15 cellular contexts compared by ENCODE assay signal in the genomic region with DNA sequence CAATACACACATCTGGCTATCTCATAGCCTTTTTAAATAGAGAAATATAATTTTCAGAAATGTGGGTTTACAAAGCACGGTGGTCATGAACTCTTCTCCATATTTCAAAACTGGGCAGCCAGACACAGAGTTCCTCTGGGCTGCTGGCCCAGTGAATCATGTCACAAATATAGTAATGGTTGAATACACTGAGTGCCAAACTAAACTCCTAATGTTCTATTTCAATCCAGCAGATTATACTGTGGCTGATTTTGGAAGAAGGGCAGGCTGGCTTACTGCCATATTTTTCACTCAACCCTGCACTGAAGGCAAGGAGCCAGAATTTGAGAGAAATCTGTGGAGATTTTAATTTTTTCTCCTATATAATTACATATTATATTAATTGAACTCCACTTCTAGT. TPM values are rescaled to one million over a fixed set of nuclear protein-coding genes. Genes with fewer than 3 reads are reported as not detected.
DNase-seq lines count a peak whose midpoint lies in the region; ATAC-seq lines count a peak whose summit lies in the region.
"Had no signal": no experiment of that assay in that cellular context is flagged by ENCODE, and none has a peak within 500 bp of the region (broad histone marks: within the 10 kb centered on the region; RNA-seq: fewer than 3 reads in every experiment).

No MANE protein-coding gene starts in this region.

- WGBS in right cardiac atrium, result 11% methylated on average over 1 of the region's 1 CpG

- no peak overlapping the region for H3K27ac ChIP-seq in right cardiac atrium (ENCODE audit: low read length)
- peak overlapping the region; percentile 86 for H3K27ac ChIP-seq in subcutaneous abdominal adipose tissue (ENCODE audit: low read depth, low read length)
- H3K27ac ChIP-seq: 22Rv1, C4-2B had no signal

- peak; percentile 97 to 99 for ATAC-seq in right cardiac atrium
- ATAC-seq in HG02852 (IDR thresholded peaks at IDR 0.05; ENCODE audit: unreplicated experiment), result no peak
- ATAC-seq: stimulated activated naive CD8-positive, alpha-beta T cell treated with anti-CD3 and anti-CD28 coated beads, Interleukin-15, amount 100 ng/mL, for 72 hours had no signal

- no peak overlapping the region for H3K4me3 ChIP-seq in right cardiac atrium (ENCODE audit: low read length)
- no peak overlapping the region for H3K4me3 ChIP-seq in subcutaneous abdominal adipose tissue (ENCODE audit: low read depth in 1 of 5, low read length in 5 of 5)

- H3K9me3 ChIP-seq in right cardiac atrium (ENCODE audit: control insufficient read depth, low read length), result no peaks in the 10 kb centered on the region
- no peaks in the 10 kb centered on the region for H3K9me3 ChIP-seq in subcutaneous abdominal adipose tissue (ENCODE audit: control insufficient read depth in 5 of 5, low read length in 5 of 5)

- H3K36me3 ChIP-seq in subcutaneous abdominal adipose tissue (ENCODE audit: control insufficient read depth in 5 of 5, insufficient read depth in 5 of 5, low read length in 5 of 5), result no peaks in the 10 kb centered on the region

- intact Hi-C loops in right cardiac atrium (cut with DNase I), result no loop called here

- H3K9ac ChIP-seq in subcutaneous abdominal adipose tissue (ENCODE audit: low read length in 5 of 5), result no peak overlapping the region

- H3K27me3 ChIP-seq in right cardiac atrium (ENCODE audit: control insufficient read depth, insufficient read depth) (no peaks in the 10 kb centered on the region), subcutaneous abdominal adipose tissue (ENCODE audit: control insufficient read depth in 5 of 5, insufficient read depth in 4 of 5, low read length in 5 of 5) (no peaks in the 10 kb centered on the region)

- DNase-seq in DMS 273 (lab: John Stamatoyannopoulos, UW; ENCODE audit: unreplicated experiment) (peak; percentile 17), DMS 273 treated with DMSO at 0.1 percent for 48 hours (lab: John Stamatoyannopoulos, UW) (no peak), cerebellar cortex (ENCODE audit: low spot score) (peak; percentile 68), right cardiac atrium (peak; percentile 49 to 74 (median 70)), HuH-7.5 (ENCODE audit: low spot score) (no peak), iPS-NIHi7 (ENCODE audit: extremely low spot score) (no peak)
- DNase-seq: NCI-H510A; stimulated activated CD4-positive, alpha-beta T cell treated with anti-CD3 and anti-CD28 coated beads, Interleukin-12 subunit alpha, Interleukin-12 subunit beta, amount 100 ng/mL, for 4 hours; stimulated activated naive CD8-positive, alpha-beta T cell treated with anti-CD3 and anti-CD28 coated beads, Interleukin-15, amount 100 ng/mL, for 72 hours had no signal

- no peaks in the 10 kb centered on the region for H3K4me1 ChIP-seq in right cardiac atrium (ENCODE audit: control insufficient read depth, insufficient read depth, low read length)
- H3K4me1 ChIP-seq in subcutaneous abdominal adipose tissue (ENCODE audit: control insufficient read depth in 5 of 5, insufficient read depth in 5 of 5, low read length in 5 of 5), result peaks cover 0 to 15% (median 6%) of the 10 kb centered on the region in 5 donors

RNA-seq across cellular contexts. Expression of a gene that starts 17.1 kb away (rescaled TPM):
- not detected for total RNA-seq in right cardiac atrium
- not detected for polyA plus RNA-seq in right cardiac atrium
- total RNA-seq: activated T-helper 2 cell treated with anti-CD3 and anti-CD28 coated beads, Interferon-gamma antibody, Interleukin-2, Interleukin-4, amounts not matched to agents 10 μg/mL and 5 μg/mL and 100 μg/mL, durations not matched to agents 14 hours and 24 hours and 36 hours; omental fat pad had no signal

RNA-seq across cellular contexts. Expression of a gene that starts 23.6 kb away (rescaled TPM):
- not detected for total RNA-seq in right cardiac atrium
- polyA plus RNA-seq in right cardiac atrium, result not detected
- total RNA-seq: activated T-helper 2 cell treated with anti-CD3 and anti-CD28 coated beads, Interferon-gamma antibody, Interleukin-2, Interleukin-4, amounts not matched to agents 10 μg/mL and 5 μg/mL and 100 μg/mL, durations not matched to agents 14 hours and 24 hours and 36 hours; omental fat pad had no signal

RNA-seq across cellular contexts. Expression of a gene that starts 30.2 kb away (rescaled TPM):
- total RNA-seq in right cardiac atrium, result not detected
- not detected for polyA plus RNA-seq in right cardiac atrium
- total RNA-seq: activated T-helper 2 cell treated with anti-CD3 and anti-CD28 coated beads, Interferon-gamma antibody, Interleukin-2, Interleukin-4, amounts not matched to agents 10 μg/mL and 5 μg/mL and 100 μg/mL, durations not matched to agents 14 hours and 24 hours and 36 hours; omental fat pad had no signal

RNA-seq across cellular contexts. Expression of a gene that starts 36.8 kb away (rescaled TPM):
- not detected for total RNA-seq in right cardiac atrium
- polyA plus RNA-seq in right cardiac atrium, result not detected
- total RNA-seq: activated T-helper 2 cell treated with anti-CD3 and anti-CD28 coated beads, Interferon-gamma antibody, Interleukin-2, Interleukin-4, amounts not matched to agents 10 μg/mL and 5 μg/mL and 100 μg/mL, durations not matched to agents 14 hours and 24 hours and 36 hours; omental fat pad had no signal

RNA-seq across cellular contexts. Expression of a gene that starts 43.3 kb away (rescaled TPM):
- total RNA-seq in right cardiac atrium, result not detected
- not detected for polyA plus RNA-seq in right cardiac atrium
- total RNA-seq: activated T-helper 2 cell treated with anti-CD3 and anti-CD28 coated beads, Interferon-gamma antibody, Interleukin-2, Interleukin-4, amounts not matched to agents 10 μg/mL and 5 μg/mL and 100 μg/mL, durations not matched to agents 14 hours and 24 hours and 36 hours; omental fat pad had no signal

Comparison
In these comparisons a context has a peak if more than half of its experiments do, and no peak if none do; other contexts are left out.
1. DNase-seq: peak in DMS 273 (single experiment), cerebellar cortex (single experiment) and right cardiac atrium (3 of 3); none in DMS 273 treated with DMSO at 0.1 percent for 48 hours (single experiment), HuH-7.5 (single experiment) and iPS-NIHi7 (single experiment).